ENCODE assay signal across 21 cellular contexts in genomic region chr6:134983823-134984222, GRCh38. TPM values are rescaled to one million over a fixed set of nuclear protein-coding genes. Genes with fewer than 3 reads are reported as not detected.
DNase-seq lines count a peak whose midpoint lies in the region; ATAC-seq and TF ChIP-seq lines count a peak whose summit lies in the region.
"Had no signal": no experiment of that assay in that cellular context is flagged by ENCODE, and none has a peak within 500 bp of the region (broad histone marks: within the 10 kb centered on the region; RNA-seq: fewer than 3 reads in every experiment).

No MANE protein-coding gene starts in this region.

- no peaks in the 10 kb centered on the region for H3K9me3 Mint-ChIP-seq in activated CD4-positive, alpha-beta T cell treated with anti-CD3 and anti-CD28 coated beads for 36 hours (ENCODE audit: low read depth)
- no peaks in the 10 kb centered on the region for H3K9me3 Mint-ChIP-seq in CD4-positive, CD25-positive, alpha-beta regulatory T cell
- peaks cover 8% of the 10 kb centered on the region for H3K9me3 Mint-ChIP-seq in activated T-helper 1 cell treated with anti-CD3 and anti-CD28 coated beads, Interleukin-12 subunit alpha, Interleukin-12 subunit beta, Interleukin-2, Interleukin-4 antibody, amounts not matched to agents 30 ng/mL and 10 ng/mL and 1 ng/mL, durations not matched to agents 14 hours and 24 hours and 36 hours

- H3K4me1 ChIP-seq in CD4-positive, CD25-positive, alpha-beta regulatory T cell (ENCODE audit: control insufficient read depth, insufficient read depth, low read length, poor library complexity, severe bottlenecking), result peaks cover 23% of the 10 kb centered on the region
- H3K4me1 ChIP-seq in adrenal gland (replicated peaks in 1 of 2) (peaks cover 0 to 6% of the 10 kb centered on the region in 2 donors), Karpas-422 (ENCODE audit: low read length) (no peaks in the 10 kb centered on the region)

- ATAC-seq in activated CD4-positive, alpha-beta T cell treated with anti-CD3 and anti-CD28 coated beads for 36 hours, result no peak
- ATAC-seq in CD4-positive, CD25-positive, alpha-beta regulatory T cell (ENCODE audit: low read depth in 2 of 2), result no peak
- peak; percentile 99 for ATAC-seq in left lobe of liver

- H3K4me1 Mint-ChIP-seq in activated CD4-positive, alpha-beta T cell treated with anti-CD3 and anti-CD28 coated beads for 36 hours, result peaks cover 41% of the 10 kb centered on the region
- H3K4me1 Mint-ChIP-seq in CD4-positive, CD25-positive, alpha-beta regulatory T cell, result peaks cover 36 to 66% (median 48%) of the 10 kb centered on the region in 4 donors
- peaks cover 58% of the 10 kb centered on the region for H3K4me1 Mint-ChIP-seq in activated T-helper 1 cell treated with anti-CD3 and anti-CD28 coated beads, Interleukin-12 subunit alpha, Interleukin-12 subunit beta, Interleukin-2, Interleukin-4 antibody, amounts not matched to agents 30 ng/mL and 10 ng/mL and 1 ng/mL, durations not matched to agents 14 hours and 24 hours and 36 hours (ENCODE audit: low read depth)

- DNase-seq in activated CD4-positive, alpha-beta T cell treated with anti-CD3 and anti-CD28 coated beads for 36 hours, result peak; percentile 25
- DNase-seq in activated CD4-positive, alpha-beta T cell treated with anti-CD3 and anti-CD28 coated beads, Interleukin-2, amount 50 U/mL, for 4 hours, result no peak
- DNase-seq in CD4-positive, CD25-positive, alpha-beta regulatory T cell, result no peak
- DNase-seq in activated T-helper 1 cell treated with anti-CD3 and anti-CD28 coated beads, Interleukin-12 subunit alpha, Interleukin-12 subunit beta, Interleukin-2, Interleukin-4 antibody, amounts not matched to agents 30 ng/mL and 10 ng/mL and 1 ng/mL, durations not matched to agents 14 hours and 24 hours and 36 hours (ENCODE audit: low spot score), result no peak
- DNase-seq in left lobe of liver (ENCODE audit: low spot score) (peak; percentile 52), adrenal gland (no peak), cerebellar nuclear complex (lab: John Stamatoyannopoulos, UW) (no peak), Karpas-422 (no peak)
- DNase-seq: 8988T; DMS 273 treated with DMSO at 0.1 percent for 48 hours; H7; KBM-7; NCI-H1092; NCI-H1694; NCI-H2107; NCI-H226; NCI-H526; NK-92 treated with Interleukin-12 subunit alpha and Interleukin-12 subunit beta, amount 100 ng/mL, for 24 hours; OCI-M1 had no signal

- H4K20me1 ChIP-seq in Karpas-422 (ENCODE audit: insufficient read depth, low read depth, low read length), result no peaks in the 10 kb centered on the region
- H4K20me1 ChIP-seq: BLaER1 had no signal

- intact Hi-C loops in activated CD4-positive, alpha-beta T cell treated with anti-CD3 and anti-CD28 coated beads for 36 hours (cut with DNase I, micrococcal nuclease), result no loop called here
- intact Hi-C loops in activated T-helper 1 cell treated with anti-CD3 and anti-CD28 coated beads, Interleukin-12 subunit alpha, Interleukin-12 subunit beta, Interleukin-2, Interleukin-4 antibody, amounts not matched to agents 30 ng/mL and 10 ng/mL and 1 ng/mL, durations not matched to agents 14 hours and 24 hours and 36 hours (cut with micrococcal nuclease), result loop anchor here (1.0 to 5.0 kb wide), 2 partner anchors 7 to 737 kb away; no protein-coding TSS in a partner anchor
- intact Hi-C loops in adrenal gland (cut with DNase I), result no loop called here

- peaks cover 49% of the 10 kb centered on the region for H3K36me3 Mint-ChIP-seq in activated CD4-positive, alpha-beta T cell treated with anti-CD3 and anti-CD28 coated beads for 36 hours (ENCODE audit: low read depth)
- H3K36me3 Mint-ChIP-seq in CD4-positive, CD25-positive, alpha-beta regulatory T cell, result peaks cover 46% of the 10 kb centered on the region
- peaks cover 45% of the 10 kb centered on the region for H3K36me3 Mint-ChIP-seq in activated T-helper 1 cell treated with anti-CD3 and anti-CD28 coated beads, Interleukin-12 subunit alpha, Interleukin-12 subunit beta, Interleukin-2, Interleukin-4 antibody, amounts not matched to agents 30 ng/mL and 10 ng/mL and 1 ng/mL, durations not matched to agents 14 hours and 24 hours and 36 hours (ENCODE audit: low read depth)

- H3K9ac ChIP-seq in Karpas-422 (ENCODE audit: low read length), result no peak overlapping the region
- H3K9ac ChIP-seq: BLaER1 had no signal

- H3K27ac ChIP-seq in CD4-positive, CD25-positive, alpha-beta regulatory T cell (ENCODE audit: insufficient read depth, low read length, poor library complexity, severe bottlenecking), result no peak overlapping the region
- H3K27ac ChIP-seq in adrenal gland, result no peak overlapping the region
- no peak overlapping the region for H3K27ac ChIP-seq in Karpas-422 (ENCODE audit: low read length)
- H3K27ac ChIP-seq: BLaER1 had no signal

- no peaks in the 10 kb centered on the region for H3K9me3 ChIP-seq in CD4-positive, CD25-positive, alpha-beta regulatory T cell (ENCODE audit: control insufficient read depth in 2 of 2, low read length in 2 of 2)
- H3K9me3 ChIP-seq in adrenal gland (replicated peaks in 1 of 3) (no peaks in the 10 kb centered on the region), Karpas-422 (ENCODE audit: low read length) (no peaks in the 10 kb centered on the region)
- H3K9me3 ChIP-seq: BLaER1 had no signal

- 91 to 98% (median 98%) methylated on average over 2 of the region's 2 CpGs for WGBS in adrenal gland, 4 donors

- no peaks in the 10 kb centered on the region for H3K9me2 ChIP-seq in Karpas-422 (replicated peaks; ENCODE audit: insufficient read depth, low read length)

- no peaks in the 10 kb centered on the region for H3K27me3 ChIP-seq in CD4-positive, CD25-positive, alpha-beta regulatory T cell (ENCODE audit: control insufficient read depth, insufficient read depth, low read length)
- H3K27me3 ChIP-seq in adrenal gland (no peaks in the 10 kb centered on the region), Karpas-422 (ENCODE audit: low read length) (no peaks in the 10 kb centered on the region)
- H3K27me3 ChIP-seq: BLaER1 had no signal

- POLR2A ChIA-PET in activated CD4-positive, alpha-beta T cell treated with anti-CD3 and anti-CD28 coated beads for 36 hours (lab: Charles Lee), result no interaction called here

- H2AFZ ChIP-seq in Karpas-422 (ENCODE audit: low read length), result no peak overlapping the region

- H3K4me3 ChIP-seq in CD4-positive, CD25-positive, alpha-beta regulatory T cell (ENCODE audit: low read depth, low read length), result no peak overlapping the region
- no peak overlapping the region for H3K4me3 ChIP-seq in adrenal gland
- no peak overlapping the region for H3K4me3 ChIP-seq in Karpas-422 (ENCODE audit: low read length)
- H3K4me3 ChIP-seq: BLaER1 had no signal

- H3K36me3 ChIP-seq in CD4-positive, CD25-positive, alpha-beta regulatory T cell (ENCODE audit: control insufficient read depth, insufficient read depth, low read length), result peaks cover 36% of the 10 kb centered on the region
- H3K36me3 ChIP-seq in adrenal gland (replicated peaks in 1 of 2), result peaks cover 0 to 3% of the 10 kb centered on the region in 2 donors
- H3K36me3 ChIP-seq in Karpas-422 (ENCODE audit: insufficient read depth, low read length), result peaks cover 37% of the 10 kb centered on the region

- H3K4me2 ChIP-seq in Karpas-422 (ENCODE audit: low read depth, low read length, poor library complexity, severe bottlenecking), result no peak overlapping the region

- H3K79me2 ChIP-seq in Karpas-422 (ENCODE audit: low read length), result peaks cover 6% of the 10 kb centered on the region; the same call in 1 of the 2 replicates

- H3K4me3 Mint-ChIP-seq in activated CD4-positive, alpha-beta T cell treated with anti-CD3 and anti-CD28 coated beads for 36 hours, result no peak overlapping the region
- H3K4me3 Mint-ChIP-seq in CD4-positive, CD25-positive, alpha-beta regulatory T cell, result peak overlapping the region in 3 of 4 donors; percentile 5 to 38 (median 14)
- H3K4me3 Mint-ChIP-seq in activated T-helper 1 cell treated with anti-CD3 and anti-CD28 coated beads, Interleukin-12 subunit alpha, Interleukin-12 subunit beta, Interleukin-2, Interleukin-4 antibody, amounts not matched to agents 30 ng/mL and 10 ng/mL and 1 ng/mL, durations not matched to agents 14 hours and 24 hours and 36 hours, result peak overlapping the region; percentile 2

- no peak for TF ChIP-seq CTCF in adrenal gland (IDR thresholded peaks at IDR 0.05)

- H3K27me3 Mint-ChIP-seq in activated CD4-positive, alpha-beta T cell treated with anti-CD3 and anti-CD28 coated beads for 36 hours, result no peaks in the 10 kb centered on the region
- no peaks in the 10 kb centered on the region for H3K27me3 Mint-ChIP-seq in CD4-positive, CD25-positive, alpha-beta regulatory T cell
- no peaks in the 10 kb centered on the region for H3K27me3 Mint-ChIP-seq in activated T-helper 1 cell treated with anti-CD3 and anti-CD28 coated beads, Interleukin-12 subunit alpha, Interleukin-12 subunit beta, Interleukin-2, Interleukin-4 antibody, amounts not matched to agents 30 ng/mL and 10 ng/mL and 1 ng/mL, durations not matched to agents 14 hours and 24 hours and 36 hours (ENCODE audit: insufficient read depth)

- TF ChIP-seq POLR2A in adrenal gland (IDR thresholded peaks at IDR 0.05), result no peak

- CTCF ChIA-PET in activated CD4-positive, alpha-beta T cell treated with anti-CD3 and anti-CD28 coated beads for 36 hours (lab: Charles Lee), result no interaction called here

- no peak overlapping the region for H3K27ac Mint-ChIP-seq in activated CD4-positive, alpha-beta T cell treated with anti-CD3 and anti-CD28 coated beads for 36 hours
- peak overlapping the region; percentile 10 to 38 (median 12) for H3K27ac Mint-ChIP-seq in CD4-positive, CD25-positive, alpha-beta regulatory T cell
- peak overlapping the region; percentile 28 for H3K27ac Mint-ChIP-seq in activated T-helper 1 cell treated with anti-CD3 and anti-CD28 coated beads, Interleukin-12 subunit alpha, Interleukin-12 subunit beta, Interleukin-2, Interleukin-4 antibody, amounts not matched to agents 30 ng/mL and 10 ng/mL and 1 ng/mL, durations not matched to agents 14 hours and 24 hours and 36 hours

RNA-seq across cellular contexts. Expression of gene ALDH8A1, which starts 33.9 kb away (rescaled TPM):
- 1 to 10 TPM in 1 of 2 experiments, under 1 TPM in 1; 0.67 to 1.7 TPM for total RNA-seq in activated CD4-positive, alpha-beta T cell treated with anti-CD3 and anti-CD28 coated beads for 36 hours
- total RNA-seq in CD4-positive, CD25-positive, alpha-beta regulatory T cell, result 4.4 TPM
- polyA plus RNA-seq in CD4-positive, CD25-positive, alpha-beta regulatory T cell, result under 1 TPM in 1 of 4 donors, not detected in 3; 0.39 TPM
- total RNA-seq in activated T-helper 1 cell treated with anti-CD3 and anti-CD28 coated beads, Interleukin-12 subunit alpha, Interleukin-12 subunit beta, Interleukin-2, Interleukin-4 antibody, amounts not matched to agents 30 ng/mL and 10 ng/mL and 1 ng/mL, durations not matched to agents 14 hours and 24 hours and 36 hours, result 0.93 and 1.6 TPM in 2 replicates
- total RNA-seq in left lobe of liver, result 174 TPM
- total RNA-seq in adrenal gland, result 1 to 10 TPM in 2 of 8 donors, under 1 TPM in 6; 0.24 to 2.1 (median 0.78) TPM
- 1 to 10 TPM in 2 of 3 donors, under 1 TPM in 1; 0.68 to 4.5 (median 2.1) TPM for polyA plus RNA-seq in adrenal gland
- total RNA-seq in Karpas-422 (2014; rRNA removed; shearing (Covaris generic); ENCODE audit: low replicate concordance), result 0.47 TPM in 1 of 2 replicates, not detected in the other
- total RNA-seq: Daoy had no signal

Comparison
In these comparisons a context has a peak if more than half of its experiments do, and no peak if none do; other contexts are left out.
1. DNase-seq: peak in activated CD4-positive, alpha-beta T cell treated with anti-CD3 and anti-CD28 coated beads for 36 hours (single experiment) and left lobe of liver (single experiment); none in activated CD4-positive, alpha-beta T cell treated with anti-CD3 and anti-CD28 coated beads, Interleukin-2, amount 50 U/mL, for 4 hours (0 of 2), CD4-positive, CD25-positive, alpha-beta regulatory T cell (0 of 3), activated T-helper 1 cell treated with anti-CD3 and anti-CD28 coated beads, Interleukin-12 subunit alpha, Interleukin-12 subunit beta, Interleukin-2, Interleukin-4 antibody, amounts not matched to agents 30 ng/mL and 10 ng/mL and 1 ng/mL, durations not matched to agents 14 hours and 24 hours and 36 hours (single experiment), adrenal gland (0 of 7), cerebellar nuclear complex (0 of 2) and Karpas-422 (single experiment).
2. RNA of gene ALDH8A1, which starts 33.9 kb away (total RNA-seq): 174 TPM in left lobe of liver (single experiment); 4.4 TPM in CD4-positive, CD25-positive, alpha-beta regulatory T cell (single experiment), 0.67 to 1.7 TPM in activated CD4-positive, alpha-beta T cell treated with anti-CD3 and anti-CD28 coated beads for 36 hours, 0.93 to 1.6 TPM in activated T-helper 1 cell treated with anti-CD3 and anti-CD28 coated beads, Interleukin-12 subunit alpha, Interleukin-12 subunit beta, Interleukin-2, Interleukin-4 antibody, amounts not matched to agents 30 ng/mL and 10 ng/mL and 1 ng/mL, durations not matched to agents 14 hours and 24 hours and 36 hours, 0.24 to 2.1 TPM in adrenal gland and 0.47 TPM in Karpas-422; every median in the first group is over 10 times any median in the second.